ENCODE assay signal across 15 cellular contexts in genomic region chr3:169455472-169455871, GRCh38.
DNase-seq lines count a peak whose midpoint lies in the region; ATAC-seq, FAIRE-seq and TF ChIP-seq lines count a peak whose summit lies in the region.
"Had no signal": no experiment of that assay in that cellular context is flagged by ENCODE, and none has a peak within 500 bp of the region (broad histone marks: within the 10 kb centered on the region; RNA-seq: fewer than 3 reads in every experiment).

No MANE protein-coding gene starts in this region.

- no peak overlapping the region for H3K27ac Mint-ChIP-seq in natural killer cell treated with Interleukin-12 subunit alpha and Interleukin-12 subunit beta and Interleukin-15 and Interleukin-18, amount 100 ng/mL, for 72 hours

- H3K4me3 ChIP-seq in mammary epithelial cell (replicated peaks in 1 of 3; ENCODE audit: insufficient read depth in 1 of 3, low read depth in 2 of 3, low read length in 3 of 3) (no peak overlapping the region), keratinocyte (ENCODE audit: control insufficient read depth in 2 of 3, extremely low read depth in 1 of 3, insufficient read depth in 2 of 3, low read depth in 1 of 3, low read length in 3 of 3) (no peak overlapping the region)
- H3K4me3 ChIP-seq: GM12878 had no signal

- no peak overlapping the region for H3K9ac ChIP-seq in mammary epithelial cell (ENCODE audit: insufficient read depth, low read length)
- H3K9ac ChIP-seq in keratinocyte (ENCODE audit: control insufficient read depth, extremely low read depth, insufficient read depth, low read length) = peak overlapping the region; percentile 39

- no peaks in the 10 kb centered on the region for H3K36me3 ChIP-seq in mammary epithelial cell (ENCODE audit: insufficient read depth, low read length)
- H3K36me3 ChIP-seq in keratinocyte (ENCODE audit: control insufficient read depth in 2 of 2, extremely low read depth in 1 of 2, insufficient read depth in 2 of 2, low read length in 2 of 2) = no peaks in the 10 kb centered on the region

- no peak for TF ChIP-seq CTCF in mammary epithelial cell (conservative IDR thresholded peaks at IDR 0.05 in 1 of 2, IDR thresholded peaks at IDR 0.05 in 1 of 2; ENCODE audit: extremely low read depth in 1 of 2, insufficient read depth in 1 of 2, low read depth in 1 of 2, low read length in 2 of 2)
- TF ChIP-seq CTCF in keratinocyte (optimal IDR thresholded peaks at IDR 0.05 in 1 of 3, IDR thresholded peaks at IDR 0.05 in 1 of 3, conservative IDR thresholded peaks at IDR 0.05 in 1 of 3; ENCODE audit: extremely low read depth in 1 of 3, insufficient read depth in 2 of 3, low read length in 3 of 3) = no peak

- dilution Hi-C loops in mammary epithelial cell (cut with HindIII; ENCODE audit: low sequenced_read_pairs) (no loop called here), keratinocyte (cut with MboI; ENCODE audit: extremely low pct_ligation_motif_present, low sequenced_read_pairs) (no loop called here)

- H3K79me2 ChIP-seq in mammary epithelial cell (ENCODE audit: insufficient read depth, low read length) (no peaks in the 10 kb centered on the region), keratinocyte (ENCODE audit: control insufficient read depth, insufficient read depth, low read length) (no peaks in the 10 kb centered on the region)

- H3K4me3 Mint-ChIP-seq in natural killer cell treated with Interleukin-12 subunit alpha and Interleukin-12 subunit beta and Interleukin-15 and Interleukin-18, amount 100 ng/mL, for 72 hours = no peak overlapping the region

- peak overlapping the region; percentile 36 for H2AFZ ChIP-seq in mammary epithelial cell (ENCODE audit: low read depth, low read length)
- peak overlapping the region; percentile 63 for H2AFZ ChIP-seq in keratinocyte (ENCODE audit: control insufficient read depth, low read length)

- H3K4me2 ChIP-seq in mammary epithelial cell (ENCODE audit: insufficient read depth, low read depth, low read length) (peak overlapping the region; percentile 25), keratinocyte (ENCODE audit: control insufficient read depth, extremely low read depth, insufficient read depth, low read depth, low read length) (peak overlapping the region; percentile 56)

- H3K27me3 Mint-ChIP-seq in natural killer cell treated with Interleukin-12 subunit alpha and Interleukin-12 subunit beta and Interleukin-15 and Interleukin-18, amount 100 ng/mL, for 72 hours = no peaks in the 10 kb centered on the region

- H3K4me1 ChIP-seq in mammary epithelial cell (ENCODE audit: insufficient read depth, low read length) (peaks cover 16% of the 10 kb centered on the region), keratinocyte (ENCODE audit: control insufficient read depth, extremely low read depth, insufficient read depth, low read length) (peaks cover 35% of the 10 kb centered on the region)

- intact Hi-C loops in mammary epithelial cell (cut with micrococcal nuclease) = no loop called here

- no peak for FAIRE-seq in keratinocyte (lab: Jason Lieb, UNC)
- FAIRE-seq: A204.1, GM12878 had no signal

- in situ Hi-C loops in mammary epithelial cell (cut with MboI; ENCODE audit: low sequenced_read_pairs in 2 of 2) = no loop called here

- peak; percentile 23 for DNase-seq in NCI-H82 (lab: John Stamatoyannopoulos, UW)
- DNase-seq in NCI-H82 treated with DMSO at 0.1 percent for 48 hours (lab: John Stamatoyannopoulos, UW; ENCODE audit: unreplicated experiment) = no peak
- peak; percentile 3 for DNase-seq in NCI-H226
- peak; percentile 71 for DNase-seq in mammary epithelial cell
- DNase-seq in keratinocyte (ENCODE audit: low read depth, low spot score) = no peak
- no peak for DNase-seq in DMS153 treated with DMSO at 0.1 percent for 48 hours (lab: John Stamatoyannopoulos, UW; ENCODE audit: unreplicated experiment)
- no peak for DNase-seq in activated naive CD4-positive, alpha-beta T cell treated with Interleukin-2 at 50 U/mL for 16 hours
- no peak for DNase-seq in natural killer cell treated with Interleukin-12 subunit alpha and Interleukin-12 subunit beta and Interleukin-15 and Interleukin-18, amount 100 ng/mL, for 72 hours (ENCODE audit: low spot score)
- DNase-seq: C1 segment of cervical spinal cord, GDM1, NCI-H187 treated with DMSO at 0.1 percent for 48 hours, NCI-H524, RPMI8226 had no signal

- H3K9me3 ChIP-seq in mammary epithelial cell (replicated peaks; ENCODE audit: insufficient read depth, low read length) = no peaks in the 10 kb centered on the region
- H3K9me3 ChIP-seq in keratinocyte (ENCODE audit: control insufficient read depth, low read depth, low read length) = no peaks in the 10 kb centered on the region

- TSS peak; percentile 98 for BruUV-seq in mammary epithelial cell (replicated peaks; lab: Mats Ljungman, UMichigan)

- H3K4me1 Mint-ChIP-seq in natural killer cell treated with Interleukin-12 subunit alpha and Interleukin-12 subunit beta and Interleukin-15 and Interleukin-18, amount 100 ng/mL, for 72 hours (ENCODE audit: low read depth in 2 of 2) = no peaks in the 10 kb centered on the region

- H4K20me1 ChIP-seq in mammary epithelial cell (ENCODE audit: insufficient read depth, low read length) = no peaks in the 10 kb centered on the region
- H4K20me1 ChIP-seq in keratinocyte (ENCODE audit: control insufficient read depth, extremely low read depth, insufficient read depth, low read length) = no peaks in the 10 kb centered on the region

- WGBS in mammary epithelial cell (ENCODE audit: low coverage, missing lambda C conversion rate) = 42% methylated on average over 1 of the region's 1 CpG

- no peaks in the 10 kb centered on the region for H3K9me3 Mint-ChIP-seq in natural killer cell treated with Interleukin-12 subunit alpha and Interleukin-12 subunit beta and Interleukin-15 and Interleukin-18, amount 100 ng/mL, for 72 hours

- no peak for ATAC-seq in natural killer cell treated with Interleukin-12 subunit alpha and Interleukin-12 subunit beta and Interleukin-15 and Interleukin-18, amount 100 ng/mL, for 72 hours
- ATAC-seq: GM12878 had no signal

- H3K9me1 ChIP-seq in keratinocyte (ENCODE audit: control insufficient read depth, extremely low read depth, insufficient read depth, low read length) = no peaks in the 10 kb centered on the region

- CTCF ChIA-PET in mammary epithelial cell (lab: Charles Lee; ENCODE audit: low non-redundant PET) = no interaction called here

- no peaks in the 10 kb centered on the region for H3K27me3 ChIP-seq in mammary epithelial cell (ENCODE audit: insufficient read depth, low read length)
- no peaks in the 10 kb centered on the region for H3K27me3 ChIP-seq in keratinocyte (ENCODE audit: control insufficient read depth, extremely low read depth, insufficient read depth, low read length)

- H3K27ac ChIP-seq in mammary epithelial cell (ENCODE audit: insufficient read depth, low read depth, low read length) (peak overlapping the region; percentile 92), keratinocyte (ENCODE audit: control insufficient read depth, insufficient read depth, low read length) (peak overlapping the region; percentile 85)

- H3K36me3 Mint-ChIP-seq in natural killer cell treated with Interleukin-12 subunit alpha and Interleukin-12 subunit beta and Interleukin-15 and Interleukin-18, amount 100 ng/mL, for 72 hours = no peaks in the 10 kb centered on the region

Comparison
In these comparisons a context has a peak if more than half of its experiments do, and no peak if none do; other contexts are left out.
1. DNase-seq: peak in NCI-H82 (single experiment), NCI-H226 (single experiment) and mammary epithelial cell (single experiment); none in NCI-H82 treated with DMSO at 0.1 percent for 48 hours (single experiment), keratinocyte (single experiment), DMS153 treated with DMSO at 0.1 percent for 48 hours (single experiment), activated naive CD4-positive, alpha-beta T cell treated with Interleukin-2 at 50 U/mL for 16 hours (single experiment) and natural killer cell treated with Interleukin-12 subunit alpha and Interleukin-12 subunit beta and Interleukin-15 and Interleukin-18, amount 100 ng/mL, for 72 hours (single experiment).